8 cellular contexts compared by ENCODE assay signal in the genomic region with DNA sequence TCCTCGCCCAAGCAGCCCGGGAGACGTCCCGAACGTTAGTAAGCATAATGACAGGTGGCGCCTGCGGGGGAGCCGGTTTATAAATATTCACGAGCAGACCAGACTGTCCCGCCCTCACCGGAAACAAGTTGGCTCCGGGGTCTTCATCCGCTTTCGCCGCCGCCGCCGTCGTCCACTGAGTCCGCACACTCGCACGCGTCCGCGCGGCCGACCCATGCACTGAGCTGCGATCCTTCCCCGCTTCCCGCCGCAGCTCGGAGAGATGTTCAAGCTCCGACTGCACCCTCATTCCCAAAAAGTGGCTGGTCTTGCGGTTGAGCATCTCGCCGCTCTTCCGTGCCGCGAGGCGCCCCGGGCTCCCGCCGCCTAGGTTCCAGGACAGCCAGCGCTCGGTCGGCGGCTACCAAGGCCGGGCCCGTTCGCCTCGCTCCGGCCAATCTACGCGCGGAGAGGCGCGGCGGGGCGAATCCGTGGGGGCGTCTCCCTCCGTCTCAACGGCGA. TPM values are rescaled to one million over a fixed set of nuclear protein-coding genes. Genes with fewer than 3 reads are reported as not detected.
A peak's percentile ranks its signal among the peaks of the same experiment; 100 is the strongest.
DNase-seq lines count a peak whose midpoint lies in the region; ATAC-seq and TF ChIP-seq lines count a peak whose summit lies in the region.

No MANE protein-coding gene starts in this region.

- no peaks in the 10 kb centered on the region for H3K9me3 Mint-ChIP-seq in CD8-positive, alpha-beta T cell

- peak overlapping the region; percentile 61 for H3K9ac ChIP-seq in SK-N-MC (ENCODE audit: insufficient read length)

- POLR2A ChIA-PET in CD8-positive, alpha-beta T cell (lab: Charles Lee) = interaction anchor here (2.6 kb wide), 1 partner anchor 14 kb away, joined by 12 read pairs; the partner anchor contains the start of gene PHKG2

- peaks cover 33% of the 10 kb centered on the region for H3K36me3 ChIP-seq in CD8-positive, alpha-beta T cell (ENCODE audit: insufficient read depth, low read length)
- H3K36me3 ChIP-seq in SK-N-MC (ENCODE audit: insufficient read depth, low read length) = peaks cover 35% of the 10 kb centered on the region
- peaks cover 33 to 37% of the 10 kb centered on the region in 2 donors for H3K36me3 ChIP-seq in ascending aorta

- peaks cover 26% of the 10 kb centered on the region for H3K4me1 Mint-ChIP-seq in CD8-positive, alpha-beta T cell (ENCODE audit: low read depth)

- intact Hi-C loops in CD8-positive, alpha-beta T cell (cut with DNase I, micrococcal nuclease) = loop anchor here (5.0 kb wide), 2 partner anchors 44 to 161 kb away; partner anchors contain the start of gene FBXL19 (in 1 of the 2)
- intact Hi-C loops in ascending aorta (cut with DNase I) = no loop called here

- ATAC-seq in CD8-positive, alpha-beta T cell = peak; percentile 39
- peak; percentile 20 for ATAC-seq in GM19452 (IDR thresholded peaks at IDR 0.05; ENCODE audit: unreplicated experiment)

- DNase-seq in CD8-positive, alpha-beta T cell = peak in 4 of 7 experiments; percentile 22 to 51 (median 44)
- DNase-seq in HT-29 (ENCODE audit: low spot score) (peak; percentile 23), SK-N-MC (ENCODE audit: low read depth, low spot score) (no peak), ascending aorta (ENCODE audit: low spot score in 2 of 2) (no peak), iPS-NIHi11 (ENCODE audit: low spot score) (peak; percentile 60), NCI-H1048 (lab: John Stamatoyannopoulos, UW) (no peak)
- peak; percentile 25 for DNase-seq in stimulated activated CD4-positive, alpha-beta T cell treated with anti-CD3 and anti-CD28 coated beads, Interleukin-2, amount 100 ng/mL, for 4 hours (ENCODE audit: low read depth)

- H3K9me3 ChIP-seq in CD8-positive, alpha-beta T cell (ENCODE audit: low read length) = no peaks in the 10 kb centered on the region
- H3K9me3 ChIP-seq in SK-N-MC (ENCODE audit: low read depth, low read length) = no peaks in the 10 kb centered on the region
- H3K9me3 ChIP-seq in ascending aorta = no peaks in the 10 kb centered on the region

- no peak for TF ChIP-seq CTCF in CD8-positive, alpha-beta T cell (IDR thresholded peaks at IDR 0.05)
- TF ChIP-seq CTCF in ascending aorta (IDR thresholded peaks at IDR 0.05) = no peak

- H3K4me1 ChIP-seq in CD8-positive, alpha-beta T cell (ENCODE audit: insufficient read depth, low read length) = peaks cover 24% of the 10 kb centered on the region
- peaks cover 16 to 20% of the 10 kb centered on the region in 2 donors for H3K4me1 ChIP-seq in ascending aorta

- H3K27ac Mint-ChIP-seq in CD8-positive, alpha-beta T cell = peak overlapping the region; percentile 92

- H3K4me3 Mint-ChIP-seq in CD8-positive, alpha-beta T cell = peak overlapping the region; percentile 96

- no peaks in the 10 kb centered on the region for H3K27me3 Mint-ChIP-seq in CD8-positive, alpha-beta T cell (ENCODE audit: low read depth)

- peak overlapping the region; percentile 59 for H3K4me3 ChIP-seq in CD8-positive, alpha-beta T cell (ENCODE audit: low read depth, low read length)
- H3K4me3 ChIP-seq in SK-N-MC (peak overlapping the region; percentile 93), ascending aorta (peak overlapping the region; percentile 85 to 88)

- H3K36me3 Mint-ChIP-seq in CD8-positive, alpha-beta T cell = peaks cover 53% of the 10 kb centered on the region

- no peaks in the 10 kb centered on the region for H3K27me3 ChIP-seq in CD8-positive, alpha-beta T cell (ENCODE audit: insufficient read depth, low read length)
- H3K27me3 ChIP-seq in ascending aorta = no peaks in the 10 kb centered on the region

- CTCF ChIA-PET in CD8-positive, alpha-beta T cell (lab: Charles Lee) = no interaction called here

- peak overlapping the region; percentile 74 for H3K27ac ChIP-seq in CD8-positive, alpha-beta T cell (ENCODE audit: low read depth, low read length)
- no peak overlapping the region for H3K27ac ChIP-seq in SK-N-MC
- H3K27ac ChIP-seq in ascending aorta = peak overlapping the region; percentile 37 to 96

RNA-seq across cellular contexts. Expression of gene CFAP119, which starts 0.4 kb away (rescaled TPM):
- 1 to 10 TPM; 2.7 to 3.6 TPM for total RNA-seq in CD8-positive, alpha-beta T cell
- total RNA-seq in HT-29 (2014; rRNA removed; shearing (Covaris generic)) = 13.5 and 23.4 TPM in 2 replicates
- not detected for total RNA-seq in ascending aorta

RNA-seq across cellular contexts. Expression of gene RNF40, which starts 0.6 kb away (rescaled TPM):
- total RNA-seq in CD8-positive, alpha-beta T cell = 100 to 1,000 TPM in 1 of 2 experiments, 10 to 100 TPM in 1; 98.7 to 101 TPM
- total RNA-seq in HT-29 (2014; rRNA removed; shearing (Covaris generic)) = 99.7 and 109 TPM in 2 replicates
- 66.3 TPM for total RNA-seq in ascending aorta

RNA-seq across cellular contexts. Expression of gene PHKG2, which starts 13.3 kb away (rescaled TPM):
- 10 to 100 TPM; 26.4 to 36.3 TPM for total RNA-seq in CD8-positive, alpha-beta T cell
- total RNA-seq in HT-29 (2014; rRNA removed; shearing (Covaris generic)) = 58.3 and 69.5 TPM in 2 replicates
- 78.8 TPM for total RNA-seq in ascending aorta

RNA-seq across cellular contexts. Expression of gene ZNF629, which starts 25.5 kb away (rescaled TPM):
- total RNA-seq in CD8-positive, alpha-beta T cell = 1 to 10 TPM; 1.7 to 1.9 TPM
- 19.8 and 21.3 TPM in 2 replicates for total RNA-seq in HT-29 (2014; rRNA removed; shearing (Covaris generic))
- 12.3 TPM for total RNA-seq in ascending aorta

Comparison
In these comparisons a context has a peak if more than half of its experiments do, and no peak if none do; other contexts are left out.
1. DNase-seq: peak in CD8-positive, alpha-beta T cell (4 of 7), HT-29 (single experiment), iPS-NIHi11 (single experiment) and stimulated activated CD4-positive, alpha-beta T cell treated with anti-CD3 and anti-CD28 coated beads, Interleukin-2, amount 100 ng/mL, for 4 hours (single experiment); none in SK-N-MC (single experiment), ascending aorta (0 of 2) and NCI-H1048 (single experiment).
2. Peak in every context shown above with its lines, with median percentiles within 50 percentile points of each other: H3K4me3 ChIP-seq.